Comparison of ENCODE assay signal across 23 cellular contexts in genomic region chr11:77436969-77437368, GRCh38.
"Had no signal": no experiment of that assay in that cellular context is flagged by ENCODE, and none has a peak within 500 bp of the region (broad histone marks: within the 10 kb centered on the region; RNA-seq: fewer than 3 reads in every experiment).

No MANE protein-coding gene starts in this region.

- H3K27me3 ChIP-seq: foreskin keratinocyte, right lobe of liver, testis, tibial nerve had no signal

- H3K9me3 ChIP-seq: psoas muscle, right lobe of liver, testis, tibial nerve had no signal

- ATAC-seq: foreskin keratinocyte; left cardiac atrium; left ventricle myocardium superior; naive thymus-derived CD4-positive, alpha-beta T cell; psoas muscle; stimulated activated memory B cell treated with anti-CD40 and anti-IgM and Interleukin-4, amounts not matched to agents 10 μg/mL and 1 μg/mL and 100 μg/mL, for 72 hours; stimulated activated naive CD8-positive, alpha-beta T cell treated with anti-CD3 and anti-CD28 coated beads, Interleukin-15, amount 100 ng/mL, for 72 hours had no signal

- H3K27ac ChIP-seq: coronary artery, foreskin keratinocyte, psoas muscle, right lobe of liver, testis, tibial nerve had no signal

- DNase-seq: effector CD4-positive, alpha-beta T cell; endodermal cell; erythroblast; foreskin keratinocyte; kidney; left cardiac atrium; left ventricle myocardium superior; mesenchymal stem cell; naive thymus-derived CD4-positive, alpha-beta T cell; nephron progenitor cell; psoas muscle; retina; right lobe of liver; stimulated activated CD4-positive, alpha-beta T cell treated with anti-CD3 and anti-CD28 coated beads, Interleukin-15, amount 100 ng/mL, for 24 hours; stimulated activated CD4-positive, alpha-beta T cell treated with anti-CD3 and anti-CD28 coated beads, Interleukin-1b, Interleukin-23, amount 100 ng/mL, for 48 hours; stimulated activated CD4-positive, alpha-beta T cell treated with anti-CD3 and anti-CD28 coated beads, Interleukin-4, amount 100 ng/mL, for 24 hours; stimulated activated naive CD8-positive, alpha-beta T cell treated with anti-CD3 and anti-CD28 coated beads, Interleukin-15, amount 100 ng/mL, for 72 hours; testis had no signal

- H3K4me1 ChIP-seq: foreskin keratinocyte, psoas muscle, right lobe of liver, testis, tibial nerve had no signal

- H3K36me3 ChIP-seq: right lobe of liver, tibial nerve had no signal

- FAIRE-seq: endothelial cell of umbilical vein, kidney had no signal

- H3K4me3 ChIP-seq: coronary artery, lung, psoas muscle, right lobe of liver, testis, tibial nerve had no signal
